ENCODE assay signal across 17 cellular contexts in the genomic region with DNA sequence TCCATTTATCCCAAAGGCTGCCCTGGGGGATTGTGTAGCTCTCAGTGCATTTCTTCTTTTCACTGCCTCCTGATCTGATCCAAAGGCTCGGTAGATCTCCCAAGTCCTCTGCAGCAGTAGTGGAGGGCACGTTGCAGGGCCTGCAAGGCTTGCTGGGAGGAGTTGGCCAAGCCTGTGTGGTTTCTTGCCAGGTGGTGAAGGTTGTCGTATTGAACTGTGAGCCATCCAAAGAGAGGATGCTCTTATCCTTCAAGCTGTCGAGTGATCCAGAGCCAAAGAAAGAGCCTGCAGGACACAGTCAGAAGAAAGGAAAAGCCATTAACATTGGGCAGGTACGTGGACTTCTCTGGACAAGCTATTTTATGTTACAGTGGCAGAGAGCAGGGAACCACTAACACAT. TPM values are rescaled to one million over a fixed set of nuclear protein-coding genes. Genes with fewer than 3 reads are reported as not detected.
DNase-seq lines count a peak whose midpoint lies in the region; ATAC-seq, FAIRE-seq and TF ChIP-seq lines count a peak whose summit lies in the region.
"Had no signal": no experiment of that assay in that cellular context is flagged by ENCODE, and none has a peak within 500 bp of the region (broad histone marks: within the 10 kb centered on the region; RNA-seq: fewer than 3 reads in every experiment).

No MANE protein-coding gene starts in this region.

- H3K79me2 ChIP-seq in GM12878 (ENCODE audit: control insufficient read depth, insufficient read depth, low read length) (no peaks in the 10 kb centered on the region; the same call in 1 of the 2 replicates), neural progenitor cell (ENCODE audit: low read depth) (no peaks in the 10 kb centered on the region)

- no peak overlapping the region for H3K9ac ChIP-seq in GM12878 (ENCODE audit: control insufficient read depth, insufficient read depth, low read length)
- H3K9ac ChIP-seq in neural progenitor cell: no peak overlapping the region

- ATAC-seq in activated CD8-positive, alpha-beta memory T cell treated with anti-CD3 and anti-CD28 coated beads, Interleukin-2, amount 10 ng/mL, durations not matched to agents 7 days and 5 days: no peak
- ATAC-seq in GM12878 (no peak), HG02642 (IDR thresholded peaks at IDR 0.05; ENCODE audit: poor library complexity, unreplicated experiment) (no peak)

- RAD21 ChIA-PET in GM12878 (lab: Charles Lee; ENCODE audit: unreplicated experiment): interaction anchor here (0.5 to 7.6 kb wide), 7 partner anchors 34 to 143 kb away, joined by 3 to 66 read pairs (median 8); a partner anchor contains a TSS

- TF ChIP-seq RAD21 in GM12878 (IDR thresholded peaks at IDR 0.05; ENCODE audit: insufficient read depth, low read depth, low read length): no peak

- POLR2A ChIA-PET in GM12878 (lab: Charles Lee): no interaction called here

- no peak for TF ChIP-seq EP300 in GM12878 (IDR thresholded peaks at IDR 0.05; ENCODE audit: borderline replicate concordance in 1 of 2, control insufficient read depth in 1 of 2, low read depth in 2 of 2, low read length in 2 of 2)

- H3K4me3 ChIP-seq in GM12878 (no peak overlapping the region), neural progenitor cell (no peak overlapping the region)

- no peaks in the 10 kb centered on the region for H3K4me1 ChIP-seq in GM12878 (ENCODE audit: control insufficient read depth, insufficient read depth, low read length)
- H3K4me1 ChIP-seq in neural progenitor cell: no peaks in the 10 kb centered on the region

- TF ChIP-seq CTCF in GM12878 (IDR thresholded peaks at IDR 0.05 in 2 of 3, conservative IDR thresholded peaks at IDR 0.05 in 1 of 3; ENCODE audit: control insufficient read depth in 2 of 3, extremely low read depth in 1 of 3, insufficient read depth in 1 of 3, low read depth in 3 of 3, low read length in 3 of 3) (no peak), neural progenitor cell (IDR thresholded peaks at IDR 0.05) (no peak)

- no peaks in the 10 kb centered on the region for H3K27me3 Mint-ChIP-seq in activated CD8-positive, alpha-beta memory T cell treated with anti-CD3 and anti-CD28 coated beads, Interleukin-2, amount 10 ng/mL, durations not matched to agents 7 days and 5 days
- H3K27me3 Mint-ChIP-seq in neural progenitor cell (ENCODE audit: insufficient read depth, low read depth): peaks cover 3% of the 10 kb centered on the region
- H3K27me3 Mint-ChIP-seq: CD4-positive, alpha-beta memory T cell had no signal

- in situ Hi-C loops in G401 (cut with HindIII; ENCODE audit: low sequenced_read_pairs) (no loop called here), GM12878 (cut with MboI) (loop anchor here (5.0 kb wide), 1 partner anchor 60 kb away; a partner anchor contains a TSS)

- CTCF ChIA-PET in activated CD8-positive, alpha-beta memory T cell treated with anti-CD3 and anti-CD28 coated beads, Interleukin-2, amount 10 ng/mL, durations not matched to agents 7 days and 5 days (lab: Charles Lee): interaction anchor here (0.7 to 9.4 kb wide), 21 partner anchors 9 to 269 kb away, joined by 3 to 175 read pairs (median 6); a partner anchor contains a TSS
- CTCF ChIA-PET in GM12878 (lab: Yijun Ruan, JAX): interaction anchor here (0.6 to 8.0 kb wide), 19 partner anchors 9 to 269 kb away, joined by 3 to 195 read pairs (median 5); a partner anchor contains a TSS

- peak overlapping the region; percentile 2 for H3K27ac Mint-ChIP-seq in activated CD8-positive, alpha-beta memory T cell treated with anti-CD3 and anti-CD28 coated beads, Interleukin-2, amount 10 ng/mL, durations not matched to agents 7 days and 5 days
- no peak overlapping the region for H3K27ac Mint-ChIP-seq in neural progenitor cell

- H3K27me3 ChIP-seq in GM12878 (replicated peaks in 1 of 2; ENCODE audit: control insufficient read depth in 2 of 2, insufficient read depth in 2 of 2, low read length in 1 of 2) (no peaks in the 10 kb centered on the region), neural progenitor cell (no peaks in the 10 kb centered on the region)

- SMC1A ChIA-PET in GM12878 (lab: Charles Lee; ENCODE audit: uncharacterized antibody, unreplicated experiment): interaction anchor here (0.6 to 5.3 kb wide), 15 partner anchors 16 to 1622 kb away, joined by 3 to 85 read pairs (median 6); a partner anchor contains a TSS

- 96% methylated on average over 5 of the region's 5 CpGs for WGBS in GM12878 (ENCODE audit: insufficient coverage, insufficient replicate concordance, low lambda C conversion rate, missing lambda C conversion rate)

- H3K27ac ChIP-seq in GM12878 (ENCODE audit: control insufficient read depth, insufficient read depth) (no peak overlapping the region), neural progenitor cell (no peak overlapping the region)

- H3K4me2 ChIP-seq in GM12878 (ENCODE audit: control insufficient read depth, insufficient read depth) (no peak overlapping the region), neural progenitor cell (no peak overlapping the region)

- no peaks in the 10 kb centered on the region for H3F3A ChIP-seq in neural progenitor cell (ENCODE audit: low read depth)

- intact Hi-C loops in GM12878 (cut with micrococcal nuclease; ENCODE audit: unreplicated experiment): loop anchor here (1.0 to 10.0 kb wide), 2 partner anchors 68 to 177 kb away; no protein-coding TSS in a partner anchor

- H3K36me3 ChIP-seq in GM12878 (ENCODE audit: control insufficient read depth in 2 of 2, insufficient read depth in 2 of 2, low read length in 1 of 2) (peaks cover 48 to 63% of the 10 kb centered on the region in 2 experiments), neural progenitor cell (peaks cover 12% of the 10 kb centered on the region)

- no peak overlapping the region for H2AFZ ChIP-seq in GM12878 (ENCODE audit: control insufficient read depth, low read depth, low read length)
- H2AFZ ChIP-seq in neural progenitor cell (replicated peaks): no peak overlapping the region

- no peak for TF ChIP-seq POLR2A in GM12878 (IDR thresholded peaks at IDR 0.05; ENCODE audit: low read depth, low read length)

- no peak overlapping the region for H3K4me3 Mint-ChIP-seq in activated CD8-positive, alpha-beta memory T cell treated with anti-CD3 and anti-CD28 coated beads, Interleukin-2, amount 10 ng/mL, durations not matched to agents 7 days and 5 days
- peak overlapping the region; percentile 21 for H3K4me3 Mint-ChIP-seq in neural progenitor cell
- H3K4me3 Mint-ChIP-seq: CD4-positive, alpha-beta memory T cell had no signal

- FAIRE-seq in GM12878 (lab: Jason Lieb, UNC): no peak
- FAIRE-seq: GM12891, H54 had no signal

- no peaks in the 10 kb centered on the region for H3K9me3 ChIP-seq in GM12878 (replicated peaks; ENCODE audit: control insufficient read depth, insufficient read depth, low read length)
- H3K9me3 ChIP-seq in neural progenitor cell (ENCODE audit: low read depth): no peaks in the 10 kb centered on the region

- no peaks in the 10 kb centered on the region for H4K20me1 ChIP-seq in GM12878 (ENCODE audit: control insufficient read depth, insufficient read depth)
- H4K20me1 ChIP-seq in neural progenitor cell (ENCODE audit: low read depth): no peaks in the 10 kb centered on the region

- peaks cover 66% of the 10 kb centered on the region for H3K36me3 Mint-ChIP-seq in activated CD8-positive, alpha-beta memory T cell treated with anti-CD3 and anti-CD28 coated beads, Interleukin-2, amount 10 ng/mL, durations not matched to agents 7 days and 5 days
- peaks cover 35% of the 10 kb centered on the region for H3K36me3 Mint-ChIP-seq in neural progenitor cell

- no peak for DNase-seq in activated CD8-positive, alpha-beta memory T cell treated with anti-CD3 and anti-CD28 coated beads, Interleukin-2, amount 10 ng/mL, durations not matched to agents 7 days and 5 days
- DNase-seq in activated CD8-positive, alpha-beta memory T cell treated with anti-CD3 and anti-CD28 coated beads, Interleukin-2, amount 50 U/mL, for 4 hours: no peak
- peak; percentile 90 for DNase-seq in G401 (ENCODE audit: low spot score)
- DNase-seq in GM12878 (ENCODE audit: low read depth, low spot score): no peak
- DNase-seq in neural progenitor cell (ENCODE audit: low spot score): no peak
- no peak for DNase-seq in dedifferentiated amniotic fluid mesenchymal stem cell (ENCODE audit: extremely low spot score)
- no peak for DNase-seq in NCI-H1048 (lab: John Stamatoyannopoulos, UW)
- DNase-seq: GOT3, HCEC 1CT had no signal

- TSS peak; percentile 13 for BruUV-seq in GM12878 (replicated peaks; lab: Mats Ljungman, UMichigan)

- H3K9me3 Mint-ChIP-seq in activated CD8-positive, alpha-beta memory T cell treated with anti-CD3 and anti-CD28 coated beads, Interleukin-2, amount 10 ng/mL, durations not matched to agents 7 days and 5 days (ENCODE audit: low read depth): no peaks in the 10 kb centered on the region
- no peaks in the 10 kb centered on the region for H3K9me3 Mint-ChIP-seq in neural progenitor cell
- H3K9me3 Mint-ChIP-seq: CD4-positive, alpha-beta memory T cell had no signal

- H3K4me1 Mint-ChIP-seq in activated CD8-positive, alpha-beta memory T cell treated with anti-CD3 and anti-CD28 coated beads, Interleukin-2, amount 10 ng/mL, durations not matched to agents 7 days and 5 days: peaks cover 2% of the 10 kb centered on the region
- H3K4me1 Mint-ChIP-seq in neural progenitor cell: peaks cover 2% of the 10 kb centered on the region

RNA-seq across cellular contexts. Expression of a gene that starts 21.2 kb away (rescaled TPM):
- total RNA-seq in activated CD8-positive, alpha-beta memory T cell treated with anti-CD3 and anti-CD28 coated beads, Interleukin-2, amount 10 ng/mL, durations not matched to agents 7 days and 5 days: 10 to 100 TPM; 59.4 to 67.7 TPM
- total RNA-seq in G401 (2014; rRNA removed; shearing (Covaris generic)): 42.4 and 60.6 TPM in 2 replicates
- 121 and 124 TPM in 2 replicates for total RNA-seq in GM12878 (2013; cell fraction: nucleolus; rRNA removed)
- total RNA-seq in GM12878 (2014; rRNA removed) (51.2 and 52.9 TPM in 2 replicates), GM12878 (2014; rRNA removed; fragmentation: Illumina TruSeq; extraction: Trizol) (40.0 and 42.9 TPM in 2 replicates), GM12878 (2021) (66.5 and 69.7 TPM in 2 replicates), neural progenitor cell (ENCODE audit: low replicate concordance) (42.8 and 44.1 TPM in 2 replicates)
- polyA plus RNA-seq in GM12878 (2011; ENCODE audit: low read depth): 19.5 TPM
- polyA plus RNA-seq in GM12878 (2011; rRNA removed) (25.2 and 32.3 TPM in 2 replicates), GM12878 (2014; fragmentation: Illumina TruSeq; extraction: Trizol) (42.9 and 46.7 TPM in 2 replicates), GM12878 (2014; fragmentation: Nextera tagmentation; extraction: Ambion mirVana) (10 to 100 TPM; 13.9 to 17.2 TPM), GM12878 (2014; rRNA removed) (42.6 and 46.4 TPM in 2 replicates), GM12878 (2016; fragmentation: Nextera tagmentation; extraction: Ambion mirVana) (10 to 100 TPM; 48.1 to 52.4 TPM)
- polyA plus RNA-seq in GM12878 (2011; cell fraction: cytosol; rRNA removed): 30.7 and 35.6 TPM in 2 replicates
- polyA plus RNA-seq in GM12878 (2011; cell fraction: nucleus; rRNA removed): 92.2 and 142 TPM in 2 replicates
- 27.2 and 31.0 TPM in 2 replicates for polyA plus RNA-seq in GM12878 (2012)
- 54.2 and 63.3 TPM in 2 replicates for polyA minus RNA-seq in GM12878 (2011; rRNA and poly(A)+ RNA removed)
- polyA minus RNA-seq in GM12878 (2011; cell fraction: cytosol; rRNA and poly(A)+ RNA removed): 27.3 and 29.3 TPM in 2 replicates
- polyA minus RNA-seq in GM12878 (2011; cell fraction: nucleus; rRNA and poly(A)+ RNA removed): 41.8 and 83.1 TPM in 2 replicates

RNA-seq across cellular contexts. Expression of a gene that starts 21.3 kb away (rescaled TPM):
- 100 to 1,000 TPM; 274 to 387 TPM for total RNA-seq in activated CD8-positive, alpha-beta memory T cell treated with anti-CD3 and anti-CD28 coated beads, Interleukin-2, amount 10 ng/mL, durations not matched to agents 7 days and 5 days
- total RNA-seq in G401 (2014; rRNA removed; shearing (Covaris generic)): 274 and 320 TPM in 2 replicates
- total RNA-seq in GM12878 (2013; cell fraction: nucleolus; rRNA removed): 7.8 and 8.3 TPM in 2 replicates
- 240 and 260 TPM in 2 replicates for total RNA-seq in GM12878 (2014; rRNA removed)
- 542 TPM in 2 replicates for total RNA-seq in GM12878 (2014; rRNA removed; fragmentation: Illumina TruSeq; extraction: Trizol)
- total RNA-seq in GM12878 (2021): 359 and 363 TPM in 2 replicates
- 273 TPM for polyA plus RNA-seq in GM12878 (2011; ENCODE audit: low read depth)
- 485 and 750 TPM in 2 replicates for polyA plus RNA-seq in GM12878 (2011; rRNA removed)
- 249 and 311 TPM in 2 replicates for polyA plus RNA-seq in GM12878 (2011; cell fraction: cytosol; rRNA removed)
- 93.4 and 127 TPM in 2 replicates for polyA plus RNA-seq in GM12878 (2011; cell fraction: nucleus; rRNA removed)
- 475 and 565 TPM in 2 replicates for polyA plus RNA-seq in GM12878 (2012)
- 664 and 709 TPM in 2 replicates for polyA plus RNA-seq in GM12878 (2014; fragmentation: Illumina TruSeq; extraction: Trizol)
- 1,000 to 10,000 TPM; 1,633 to 1,790 TPM for polyA plus RNA-seq in GM12878 (2014; fragmentation: Nextera tagmentation; extraction: Ambion mirVana)
- polyA plus RNA-seq in GM12878 (2014; rRNA removed): 303 and 374 TPM in 2 replicates
- 1,000 to 10,000 TPM in 1 of 2 experiments, 100 to 1,000 TPM in 1; 941 to 1,045 TPM for polyA plus RNA-seq in GM12878 (2016; fragmentation: Nextera tagmentation; extraction: Ambion mirVana)
- 36.4 and 43.3 TPM in 2 replicates for polyA minus RNA-seq in GM12878 (2011; rRNA and poly(A)+ RNA removed)
- 7.6 and 8.7 TPM in 2 replicates for polyA minus RNA-seq in GM12878 (2011; cell fraction: cytosol; rRNA and poly(A)+ RNA removed)
- polyA minus RNA-seq in GM12878 (2011; cell fraction: nucleus; rRNA and poly(A)+ RNA removed): 10.8 and 11.2 TPM in 2 replicates
- 166 and 324 TPM in 2 replicates for total RNA-seq in neural progenitor cell (ENCODE audit: low replicate concordance)

RNA-seq across cellular contexts. Expression of a gene that starts 34.6 kb away (rescaled TPM):
- 10 to 100 TPM; 65.6 to 93.4 TPM for total RNA-seq in activated CD8-positive, alpha-beta memory T cell treated with anti-CD3 and anti-CD28 coated beads, Interleukin-2, amount 10 ng/mL, durations not matched to agents 7 days and 5 days
- total RNA-seq in G401 (2014; rRNA removed; shearing (Covaris generic)): 0.68 and 2.0 TPM in 2 replicates
- 24.6 and 24.7 TPM in 2 replicates for total RNA-seq in GM12878 (2013; cell fraction: nucleolus; rRNA removed)
- 7.5 and 8.0 TPM in 2 replicates for total RNA-seq in GM12878 (2014; rRNA removed)
- 5.0 and 6.1 TPM in 2 replicates for total RNA-seq in GM12878 (2014; rRNA removed; fragmentation: Illumina TruSeq; extraction: Trizol)
- 15.2 and 15.3 TPM in 2 replicates for total RNA-seq in GM12878 (2021)
- 4.3 TPM for polyA plus RNA-seq in GM12878 (2011; ENCODE audit: low read depth)
- 11.8 and 23.7 TPM in 2 replicates for polyA plus RNA-seq in GM12878 (2011; rRNA removed)
- polyA plus RNA-seq in GM12878 (2011; cell fraction: cytosol; rRNA removed): 32.2 and 40.1 TPM in 2 replicates
- 56.9 and 57.7 TPM in 2 replicates for polyA plus RNA-seq in GM12878 (2011; cell fraction: nucleus; rRNA removed)
- 9.2 and 14.4 TPM in 2 replicates for polyA plus RNA-seq in GM12878 (2012)
- polyA plus RNA-seq in GM12878 (2014; fragmentation: Illumina TruSeq; extraction: Trizol): 5.5 and 8.1 TPM in 2 replicates
- polyA plus RNA-seq in GM12878 (2014; fragmentation: Nextera tagmentation; extraction: Ambion mirVana): 1 to 10 TPM in 1 of 2 experiments, under 1 TPM in 1; 0.60 to 1.9 TPM
- polyA plus RNA-seq in GM12878 (2014; rRNA removed): 14.5 and 15.2 TPM in 2 replicates
- 10 to 100 TPM; 10.4 to 12.6 TPM for polyA plus RNA-seq in GM12878 (2016; fragmentation: Nextera tagmentation; extraction: Ambion mirVana)
- 22.8 and 48.1 TPM in 2 replicates for polyA minus RNA-seq in GM12878 (2011; rRNA and poly(A)+ RNA removed)
- 11.5 and 17.3 TPM in 2 replicates for polyA minus RNA-seq in GM12878 (2011; cell fraction: cytosol; rRNA and poly(A)+ RNA removed)
- polyA minus RNA-seq in GM12878 (2011; cell fraction: nucleus; rRNA and poly(A)+ RNA removed): 32.5 and 51.8 TPM in 2 replicates
- total RNA-seq in neural progenitor cell (ENCODE audit: low replicate concordance): 2.1 TPM in 1 of 2 replicates, not detected in the other

RNA-seq across cellular contexts. Expression of a gene that starts 41.1 kb away (rescaled TPM):
- total RNA-seq in activated CD8-positive, alpha-beta memory T cell treated with anti-CD3 and anti-CD28 coated beads, Interleukin-2, amount 10 ng/mL, durations not matched to agents 7 days and 5 days: 1 to 10 TPM in 1 of 2 experiments, under 1 TPM in 1; 0.47 to 1.1 TPM
- total RNA-seq in G401 (2014; rRNA removed; shearing (Covaris generic)): not detected in 2 replicates
- 1.4 and 1.9 TPM in 2 replicates for total RNA-seq in GM12878 (2013; cell fraction: nucleolus; rRNA removed)
- total RNA-seq in GM12878 (2014; rRNA removed) (0.17 and 0.65 TPM in 2 replicates), GM12878 (2014; rRNA removed; fragmentation: Illumina TruSeq; extraction: Trizol) (0.14 and 0.18 TPM in 2 replicates), GM12878 (2021) (0.31 and 0.40 TPM in 2 replicates), neural progenitor cell (ENCODE audit: low replicate concordance) (0.06 TPM in 1 of 2 replicates, not detected in the other)
- polyA plus RNA-seq in GM12878 (2011; ENCODE audit: low read depth): 0.28 TPM
- polyA plus RNA-seq in GM12878 (2011; rRNA removed) (1.2 and 1.7 TPM in 2 replicates), GM12878 (2014; fragmentation: Illumina TruSeq; extraction: Trizol) (0.16 and 0.17 TPM in 2 replicates), GM12878 (2014; fragmentation: Nextera tagmentation; extraction: Ambion mirVana) (under 1 TPM; 0.05 to 0.15 TPM), GM12878 (2014; rRNA removed) (0.18 and 0.45 TPM in 2 replicates), GM12878 (2016; fragmentation: Nextera tagmentation; extraction: Ambion mirVana) (under 1 TPM; 0.06 to 0.08 TPM)
- polyA plus RNA-seq in GM12878 (2011; cell fraction: cytosol; rRNA removed): 1.5 and 1.7 TPM in 2 replicates
- 2.2 and 2.7 TPM in 2 replicates for polyA plus RNA-seq in GM12878 (2011; cell fraction: nucleus; rRNA removed)
- polyA plus RNA-seq in GM12878 (2012): 0.35 and 0.49 TPM in 2 replicates
- polyA minus RNA-seq in GM12878 (2011; rRNA and poly(A)+ RNA removed): 1.6 and 2.7 TPM in 2 replicates
- polyA minus RNA-seq in GM12878 (2011; cell fraction: cytosol; rRNA and poly(A)+ RNA removed): 0.31 and 0.80 TPM in 2 replicates
- polyA minus RNA-seq in GM12878 (2011; cell fraction: nucleus; rRNA and poly(A)+ RNA removed): 4.0 and 4.2 TPM in 2 replicates
- total RNA-seq: A172; A673; Calu3; CD4-positive, alpha-beta memory T cell had no signal
- polyA plus RNA-seq: BJ; CD4-positive, alpha-beta memory T cell had no signal

RNA-seq across cellular contexts. Expression of a gene that starts 49.8 kb away (rescaled TPM):
- total RNA-seq in activated CD8-positive, alpha-beta memory T cell treated with anti-CD3 and anti-CD28 coated beads, Interleukin-2, amount 10 ng/mL, durations not matched to agents 7 days and 5 days: 10 to 100 TPM; 15.3 to 16.8 TPM
- 10.2 and 11.9 TPM in 2 replicates for total RNA-seq in G401 (2014; rRNA removed; shearing (Covaris generic))
- total RNA-seq in GM12878 (2013; cell fraction: nucleolus; rRNA removed): 5.3 and 5.6 TPM in 2 replicates
- total RNA-seq in GM12878 (2014; rRNA removed) (7.7 and 8.8 TPM in 2 replicates), GM12878 (2014; rRNA removed; fragmentation: Illumina TruSeq; extraction: Trizol) (7.8 and 7.9 TPM in 2 replicates), GM12878 (2021) (6.6 and 7.1 TPM in 2 replicates), neural progenitor cell (ENCODE audit: low replicate concordance) (19.0 and 22.7 TPM in 2 replicates)
- polyA plus RNA-seq in GM12878 (2011; ENCODE audit: low read depth): 1.9 TPM
- polyA plus RNA-seq in GM12878 (2011; rRNA removed) (9.2 and 13.7 TPM in 2 replicates), GM12878 (2014; fragmentation: Illumina TruSeq; extraction: Trizol) (7.9 and 9.8 TPM in 2 replicates), GM12878 (2014; fragmentation: Nextera tagmentation; extraction: Ambion mirVana) (1 to 10 TPM; 3.7 to 3.8 TPM), GM12878 (2014; rRNA removed) (6.1 and 6.8 TPM in 2 replicates), GM12878 (2016; fragmentation: Nextera tagmentation; extraction: Ambion mirVana) (1 to 10 TPM; 6.7 to 9.0 TPM)
- 4.4 TPM in 2 replicates for polyA plus RNA-seq in GM12878 (2011; cell fraction: cytosol; rRNA removed)
- polyA plus RNA-seq in GM12878 (2011; cell fraction: nucleus; rRNA removed): 3.2 and 4.6 TPM in 2 replicates
- polyA plus RNA-seq in GM12878 (2012): 3.0 and 4.4 TPM in 2 replicates
- 5.3 and 7.0 TPM in 2 replicates for polyA minus RNA-seq in GM12878 (2011; rRNA and poly(A)+ RNA removed)
- polyA minus RNA-seq in GM12878 (2011; cell fraction: cytosol; rRNA and poly(A)+ RNA removed): 3.6 and 4.6 TPM in 2 replicates
- polyA minus RNA-seq in GM12878 (2011; cell fraction: nucleus; rRNA and poly(A)+ RNA removed): 1.6 and 3.4 TPM in 2 replicates
